Comparison of ENCODE assay signal across 8 cellular contexts in genomic region chr17:67993153-67993997, GRCh38. TPM values are rescaled to one million over a fixed set of nuclear protein-coding genes. Genes with fewer than 3 reads are reported as not detected.
DNase-seq lines count a peak whose midpoint lies in the region; ATAC-seq and TF ChIP-seq lines count a peak whose summit lies in the region.

No MANE protein-coding gene starts in this region.

- H3K36me3 Mint-ChIP-seq in activated CD4-positive, alpha-beta T cell treated with anti-CD3 and anti-CD28 coated beads for 36 hours (ENCODE audit: low read depth) = peaks cover 12% of the 10 kb centered on the region

- H3K27me3 Mint-ChIP-seq in activated CD4-positive, alpha-beta T cell treated with anti-CD3 and anti-CD28 coated beads for 36 hours = peaks cover 13% of the 10 kb centered on the region

- H3K4me1 ChIP-seq in colonic mucosa = peaks cover 8% of the 10 kb centered on the region

- peaks cover 26% of the 10 kb centered on the region for H3K4me1 Mint-ChIP-seq in activated CD4-positive, alpha-beta T cell treated with anti-CD3 and anti-CD28 coated beads for 36 hours

- ATAC-seq in GM18867 (IDR thresholded peaks at IDR 0.05; ENCODE audit: unreplicated experiment) (peak; percentile 78), HG03095 (IDR thresholded peaks at IDR 0.05; ENCODE audit: unreplicated experiment) (peak; percentile 68), left lobe of liver (peak; percentile 79)
- peak; percentile 57 for ATAC-seq in activated CD4-positive, alpha-beta T cell treated with anti-CD3 and anti-CD28 coated beads for 36 hours

- CTCF ChIA-PET in AG04450 (lab: Charles Lee) = no interaction called here
- CTCF ChIA-PET in activated CD4-positive, alpha-beta T cell treated with anti-CD3 and anti-CD28 coated beads for 36 hours (lab: Charles Lee) = interaction anchor here (0.6 kb wide), 1 partner anchor 10 kb away, joined by 3 read pairs; no protein-coding TSS in a partner anchor

- DNase-seq in AG04450 (ENCODE audit: low read depth, low spot score) (no peak), NCI-H2227 treated with DMSO at 0.1 percent for 48 hours (lab: John Stamatoyannopoulos, UW) (peak; percentile 82), colonic mucosa (peak; percentile 81), left lobe of liver (ENCODE audit: low spot score) (peak; percentile 88)
- peak; percentile 84 for DNase-seq in activated CD4-positive, alpha-beta T cell treated with anti-CD3 and anti-CD28 coated beads for 36 hours
- peak; percentile 63 for DNase-seq in stimulated activated CD4-positive, alpha-beta T cell treated with anti-CD3 and anti-CD28 coated beads, Interleukin-1b, Interleukin-23, amount 100 ng/mL, for 48 hours

- H3K4me3 ChIP-seq in AG04450 (ENCODE audit: low read depth, low read length) (peak overlapping the region; percentile 82), colonic mucosa (peak overlapping the region; percentile 55)

- H3K9me3 ChIP-seq in AG04450 (ENCODE audit: control insufficient read depth, insufficient read depth, low read length) (no peaks in the 10 kb centered on the region), colonic mucosa (no peaks in the 10 kb centered on the region)

- H3K27ac ChIP-seq in AG04450 (ENCODE audit: low read depth, low read length) (peak overlapping the region; percentile 89), colonic mucosa (peak overlapping the region; percentile 98)

- H3K9me3 Mint-ChIP-seq in activated CD4-positive, alpha-beta T cell treated with anti-CD3 and anti-CD28 coated beads for 36 hours (ENCODE audit: low read depth) = no peaks in the 10 kb centered on the region

- TF ChIP-seq CTCF in AG04450 (IDR thresholded peaks at IDR 0.05; ENCODE audit: low read depth, low read length) = 0 out of 2 replicates have a peak, but pooled peaks have one; percentile 6
- TF ChIP-seq CTCF in colonic mucosa (IDR thresholded peaks at IDR 0.05) = no peak

- H3K9ac ChIP-seq in colonic mucosa (ENCODE audit: low read depth in 2 of 2, low read length in 2 of 2) = peak overlapping the region; percentile 35 to 98

- peak overlapping the region; percentile 92 for H3K27ac Mint-ChIP-seq in activated CD4-positive, alpha-beta T cell treated with anti-CD3 and anti-CD28 coated beads for 36 hours

- H3K4me3 Mint-ChIP-seq in activated CD4-positive, alpha-beta T cell treated with anti-CD3 and anti-CD28 coated beads for 36 hours = peak overlapping the region; percentile 88

- H3K36me3 ChIP-seq in colonic mucosa = no peaks in the 10 kb centered on the region

- intact Hi-C loops in activated CD4-positive, alpha-beta T cell treated with anti-CD3 and anti-CD28 coated beads for 36 hours (cut with DNase I, micrococcal nuclease) = loop anchor here in 1 of 2 experiments (1.0 to 10.0 kb wide), 8 partner anchors 18 to 1333 kb away; partner anchors contain the start of genes ABCA5, ARSG, BPTF and KPNA2
- intact Hi-C loops in colonic mucosa (cut with DNase I) = no loop called here

- POLR2A ChIA-PET in AG04450 (lab: Yijun Ruan, JAX) = interaction anchor here (0.5 to 0.6 kb wide), 2 partner anchors 14 to 42 kb away, joined by 3 to 12 read pairs; partner anchors contain the start of gene KPNA2
- POLR2A ChIA-PET in activated CD4-positive, alpha-beta T cell treated with anti-CD3 and anti-CD28 coated beads for 36 hours (lab: Charles Lee) = interaction anchor here (2.4 kb wide), 1 partner anchor 43 kb away, joined by 8 read pairs; no protein-coding TSS in a partner anchor

- H3K27me3 ChIP-seq in AG04450 (ENCODE audit: control insufficient read depth, insufficient read depth, low read length) = no peaks in the 10 kb centered on the region
- no peaks in the 10 kb centered on the region for H3K27me3 ChIP-seq in colonic mucosa

RNA-seq across cellular contexts. Expression of gene C17orf58, which starts 2.9 kb away (rescaled TPM):
- polyA plus RNA-seq in AG04450 (2011; rRNA removed) = 11.3 and 14.4 TPM in 2 replicates
- polyA minus RNA-seq in AG04450 (2011; rRNA and poly(A)+ RNA removed) = 6.8 and 7.6 TPM in 2 replicates
- total RNA-seq in activated CD4-positive, alpha-beta T cell treated with anti-CD3 and anti-CD28 coated beads for 36 hours = 10 to 100 TPM; 19.4 to 23.7 TPM
- 10 to 100 TPM; 10.3 to 13.6 TPM for total RNA-seq in colonic mucosa
- total RNA-seq in left lobe of liver = 6.9 TPM

RNA-seq across cellular contexts. Expression of gene KPNA2, which starts 42.2 kb away (rescaled TPM):
- polyA plus RNA-seq in AG04450 (2011; rRNA removed) = 134 and 151 TPM in 2 replicates
- 174 and 202 TPM in 2 replicates for polyA minus RNA-seq in AG04450 (2011; rRNA and poly(A)+ RNA removed)
- total RNA-seq in activated CD4-positive, alpha-beta T cell treated with anti-CD3 and anti-CD28 coated beads for 36 hours = 100 to 1,000 TPM; 186 to 190 TPM
- total RNA-seq in colonic mucosa (100 to 1,000 TPM in 1 of 2 donors, 10 to 100 TPM in 1; 43.2 to 143 TPM), left lobe of liver (9.6 TPM)
